Comparison of ENCODE assay signal across 1 cellular context in the genomic region with DNA sequence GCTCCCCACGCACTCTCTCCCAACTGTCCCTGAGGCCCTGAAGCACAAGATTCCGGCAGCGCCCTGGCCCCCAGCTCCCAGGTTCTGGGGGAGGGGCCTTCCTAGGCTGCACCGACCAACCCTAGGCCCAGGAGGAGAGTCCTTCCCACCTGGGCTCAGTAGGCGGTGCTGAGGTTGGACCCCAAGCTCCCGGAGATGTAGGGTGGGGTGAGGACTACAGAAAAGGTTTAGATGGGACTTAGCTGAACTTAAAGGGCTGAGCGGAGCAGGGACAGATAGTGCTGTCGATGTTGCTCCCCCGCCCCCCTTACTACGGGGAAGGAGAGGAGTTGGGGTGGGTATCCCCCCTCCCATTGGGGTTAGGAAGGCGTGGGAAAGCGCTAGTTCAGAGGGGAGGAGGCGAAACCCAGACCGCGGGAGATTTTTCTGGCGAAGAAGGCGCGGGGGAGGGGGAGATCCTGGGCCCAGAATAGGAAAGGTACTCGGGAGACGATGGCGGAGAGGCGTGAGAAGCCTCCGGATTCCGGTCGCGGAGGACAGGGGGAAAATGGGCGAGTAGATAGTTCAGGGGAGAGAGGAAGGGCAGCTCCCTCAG.
TF ChIP-seq lines count a peak whose summit lies in the region.

No MANE protein-coding gene starts in this region.

TF ChIP-seq in K562, 482 proteins besides CTCF, POLR2A, EP300 and RAD21 (continued from another document and continues in another):
- TF ChIP-seq, protein P1, sequence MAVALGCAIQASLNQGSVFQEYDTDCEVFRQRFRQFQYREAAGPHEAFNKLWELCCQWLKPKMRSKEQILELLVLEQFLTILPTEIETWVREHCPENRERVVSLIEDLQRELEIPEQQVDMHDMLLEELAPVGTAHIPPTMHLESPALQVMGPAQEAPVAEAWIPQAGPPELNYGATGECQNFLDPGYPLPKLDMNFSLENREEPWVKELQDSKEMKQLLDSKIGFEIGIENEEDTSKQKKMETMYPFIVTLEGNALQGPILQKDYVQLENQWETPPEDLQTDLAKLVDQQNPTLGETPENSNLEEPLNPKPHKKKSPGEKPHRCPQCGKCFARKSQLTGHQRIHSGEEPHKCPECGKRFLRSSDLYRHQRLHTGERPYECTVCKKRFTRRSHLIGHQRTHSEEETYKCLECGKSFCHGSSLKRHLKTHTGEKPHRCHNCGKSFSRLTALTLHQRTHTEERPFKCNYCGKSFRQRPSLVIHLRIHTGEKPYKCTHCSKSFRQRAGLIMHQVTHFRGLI (CRISPR knock-in tag; IDR thresholded peaks at IDR 0.05) = no peak
- no peak for TF ChIP-seq EZH2 (IDR thresholded peaks at IDR 0.05; ENCODE audit: borderline replicate concordance, low read depth, low read length)
- TF ChIP-seq, protein P2, sequence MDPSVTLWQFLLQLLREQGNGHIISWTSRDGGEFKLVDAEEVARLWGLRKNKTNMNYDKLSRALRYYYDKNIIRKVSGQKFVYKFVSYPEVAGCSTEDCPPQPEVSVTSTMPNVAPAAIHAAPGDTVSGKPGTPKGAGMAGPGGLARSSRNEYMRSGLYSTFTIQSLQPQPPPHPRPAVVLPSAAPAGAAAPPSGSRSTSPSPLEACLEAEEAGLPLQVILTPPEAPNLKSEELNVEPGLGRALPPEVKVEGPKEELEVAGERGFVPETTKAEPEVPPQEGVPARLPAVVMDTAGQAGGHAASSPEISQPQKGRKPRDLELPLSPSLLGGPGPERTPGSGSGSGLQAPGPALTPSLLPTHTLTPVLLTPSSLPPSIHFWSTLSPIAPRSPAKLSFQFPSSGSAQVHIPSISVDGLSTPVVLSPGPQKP (CRISPR knock-in tag; IDR thresholded peaks at IDR 0.05) = no peak
- no peak for TF ChIP-seq FOXJ2 (tag; IDR thresholded peaks at IDR 0.05)
- TF ChIP-seq HIVEP1 (CRISPR knock-in tag; IDR thresholded peaks at IDR 0.05) = no peak
- TF ChIP-seq PHTF2 (CRISPR knock-in tag; IDR thresholded peaks at IDR 0.05) = no peak
- TF ChIP-seq ZNF212 (CRISPR knock-in tag; IDR thresholded peaks at IDR 0.05) = no peak
- TF ChIP-seq, protein P3, sequence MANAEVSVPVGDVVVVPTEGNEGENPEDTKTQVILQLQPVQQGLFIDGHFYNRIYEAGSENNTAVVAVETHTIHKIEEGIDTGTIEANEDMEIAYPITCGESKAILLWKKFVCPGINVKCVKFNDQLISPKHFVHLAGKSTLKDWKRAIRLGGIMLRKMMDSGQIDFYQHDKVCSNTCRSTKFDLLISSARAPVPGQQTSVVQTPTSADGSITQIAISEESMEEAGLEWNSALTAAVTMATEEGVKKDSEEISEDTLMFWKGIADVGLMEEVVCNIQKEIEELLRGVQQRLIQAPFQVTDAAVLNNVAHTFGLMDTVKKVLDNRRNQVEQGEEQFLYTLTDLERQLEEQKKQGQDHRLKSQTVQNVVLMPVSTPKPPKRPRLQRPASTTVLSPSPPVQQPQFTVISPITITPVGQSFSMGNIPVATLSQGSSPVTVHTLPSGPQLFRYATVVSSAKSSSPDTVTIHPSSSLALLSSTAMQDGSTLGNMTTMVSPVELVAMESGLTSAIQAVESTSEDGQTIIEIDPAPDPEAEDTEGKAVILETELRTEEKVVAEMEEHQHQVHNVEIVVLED (CRISPR knock-in tag; IDR thresholded peaks at IDR 0.05) = no peak
- TF ChIP-seq SMAD3 (CRISPR knock-in tag; conservative IDR thresholded peaks at IDR 0.05) = no peak
- TF ChIP-seq SMARCA5 (IDR thresholded peaks at IDR 0.05) = no peak
- TF ChIP-seq, protein P4, sequence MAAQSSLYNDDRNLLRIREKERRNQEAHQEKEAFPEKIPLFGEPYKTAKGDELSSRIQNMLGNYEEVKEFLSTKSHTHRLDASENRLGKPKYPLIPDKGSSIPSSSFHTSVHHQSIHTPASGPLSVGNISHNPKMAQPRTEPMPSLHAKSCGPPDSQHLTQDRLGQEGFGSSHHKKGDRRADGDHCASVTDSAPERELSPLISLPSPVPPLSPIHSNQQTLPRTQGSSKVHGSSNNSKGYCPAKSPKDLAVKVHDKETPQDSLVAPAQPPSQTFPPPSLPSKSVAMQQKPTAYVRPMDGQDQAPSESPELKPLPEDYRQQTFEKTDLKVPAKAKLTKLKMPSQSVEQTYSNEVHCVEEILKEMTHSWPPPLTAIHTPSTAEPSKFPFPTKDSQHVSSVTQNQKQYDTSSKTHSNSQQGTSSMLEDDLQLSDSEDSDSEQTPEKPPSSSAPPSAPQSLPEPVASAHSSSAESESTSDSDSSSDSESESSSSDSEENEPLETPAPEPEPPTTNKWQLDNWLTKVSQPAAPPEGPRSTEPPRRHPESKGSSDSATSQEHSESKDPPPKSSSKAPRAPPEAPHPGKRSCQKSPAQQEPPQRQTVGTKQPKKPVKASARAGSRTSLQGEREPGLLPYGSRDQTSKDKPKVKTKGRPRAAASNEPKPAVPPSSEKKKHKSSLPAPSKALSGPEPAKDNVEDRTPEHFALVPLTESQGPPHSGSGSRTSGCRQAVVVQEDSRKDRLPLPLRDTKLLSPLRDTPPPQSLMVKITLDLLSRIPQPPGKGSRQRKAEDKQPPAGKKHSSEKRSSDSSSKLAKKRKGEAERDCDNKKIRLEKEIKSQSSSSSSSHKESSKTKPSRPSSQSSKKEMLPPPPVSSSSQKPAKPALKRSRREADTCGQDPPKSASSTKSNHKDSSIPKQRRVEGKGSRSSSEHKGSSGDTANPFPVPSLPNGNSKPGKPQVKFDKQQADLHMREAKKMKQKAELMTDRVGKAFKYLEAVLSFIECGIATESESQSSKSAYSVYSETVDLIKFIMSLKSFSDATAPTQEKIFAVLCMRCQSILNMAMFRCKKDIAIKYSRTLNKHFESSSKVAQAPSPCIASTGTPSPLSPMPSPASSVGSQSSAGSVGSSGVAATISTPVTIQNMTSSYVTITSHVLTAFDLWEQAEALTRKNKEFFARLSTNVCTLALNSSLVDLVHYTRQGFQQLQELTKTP (IDR thresholded peaks at IDR 0.05; ENCODE audit: low read depth in 1 of 2, partially characterized antibody in 2 of 2) = no peak
- TF ChIP-seq, protein P5, sequence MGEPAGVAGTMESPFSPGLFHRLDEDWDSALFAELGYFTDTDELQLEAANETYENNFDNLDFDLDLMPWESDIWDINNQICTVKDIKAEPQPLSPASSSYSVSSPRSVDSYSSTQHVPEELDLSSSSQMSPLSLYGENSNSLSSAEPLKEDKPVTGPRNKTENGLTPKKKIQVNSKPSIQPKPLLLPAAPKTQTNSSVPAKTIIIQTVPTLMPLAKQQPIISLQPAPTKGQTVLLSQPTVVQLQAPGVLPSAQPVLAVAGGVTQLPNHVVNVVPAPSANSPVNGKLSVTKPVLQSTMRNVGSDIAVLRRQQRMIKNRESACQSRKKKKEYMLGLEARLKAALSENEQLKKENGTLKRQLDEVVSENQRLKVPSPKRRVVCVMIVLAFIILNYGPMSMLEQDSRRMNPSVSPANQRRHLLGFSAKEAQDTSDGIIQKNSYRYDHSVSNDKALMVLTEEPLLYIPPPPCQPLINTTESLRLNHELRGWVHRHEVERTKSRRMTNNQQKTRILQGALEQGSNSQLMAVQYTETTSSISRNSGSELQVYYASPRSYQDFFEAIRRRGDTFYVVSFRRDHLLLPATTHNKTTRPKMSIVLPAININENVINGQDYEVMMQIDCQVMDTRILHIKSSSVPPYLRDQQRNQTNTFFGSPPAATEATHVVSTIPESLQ (CRISPR knock-in tag; IDR thresholded peaks at IDR 0.05) = no peak
- TF ChIP-seq TEAD1 (CRISPR knock-in tag; IDR thresholded peaks at IDR 0.05) = no peak
- 0 out of 2 replicates have a peak, but pooled peaks have one; percentile 78 for TF ChIP-seq HDGF (IDR thresholded peaks at IDR 0.05)
- 0 out of 2 replicates have a peak, but pooled peaks have one; percentile 40 for TF ChIP-seq ELF4 (CRISPR knock-in tag; IDR thresholded peaks at IDR 0.05)
- TF ChIP-seq, protein P6, sequence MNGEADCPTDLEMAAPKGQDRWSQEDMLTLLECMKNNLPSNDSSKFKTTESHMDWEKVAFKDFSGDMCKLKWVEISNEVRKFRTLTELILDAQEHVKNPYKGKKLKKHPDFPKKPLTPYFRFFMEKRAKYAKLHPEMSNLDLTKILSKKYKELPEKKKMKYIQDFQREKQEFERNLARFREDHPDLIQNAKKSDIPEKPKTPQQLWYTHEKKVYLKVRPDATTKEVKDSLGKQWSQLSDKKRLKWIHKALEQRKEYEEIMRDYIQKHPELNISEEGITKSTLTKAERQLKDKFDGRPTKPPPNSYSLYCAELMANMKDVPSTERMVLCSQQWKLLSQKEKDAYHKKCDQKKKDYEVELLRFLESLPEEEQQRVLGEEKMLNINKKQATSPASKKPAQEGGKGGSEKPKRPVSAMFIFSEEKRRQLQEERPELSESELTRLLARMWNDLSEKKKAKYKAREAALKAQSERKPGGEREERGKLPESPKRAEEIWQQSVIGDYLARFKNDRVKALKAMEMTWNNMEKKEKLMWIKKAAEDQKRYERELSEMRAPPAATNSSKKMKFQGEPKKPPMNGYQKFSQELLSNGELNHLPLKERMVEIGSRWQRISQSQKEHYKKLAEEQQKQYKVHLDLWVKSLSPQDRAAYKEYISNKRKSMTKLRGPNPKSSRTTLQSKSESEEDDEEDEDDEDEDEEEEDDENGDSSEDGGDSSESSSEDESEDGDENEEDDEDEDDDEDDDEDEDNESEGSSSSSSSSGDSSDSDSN (IDR thresholded peaks at IDR 0.05; ENCODE audit: borderline replicate concordance in 1 of 2, low read depth in 2 of 2, low read length in 2 of 2) = 0 out of 4 replicates have a peak, but pooled peaks of 1 of the 2 experiments have one; percentile 50
- TF ChIP-seq, protein P7, sequence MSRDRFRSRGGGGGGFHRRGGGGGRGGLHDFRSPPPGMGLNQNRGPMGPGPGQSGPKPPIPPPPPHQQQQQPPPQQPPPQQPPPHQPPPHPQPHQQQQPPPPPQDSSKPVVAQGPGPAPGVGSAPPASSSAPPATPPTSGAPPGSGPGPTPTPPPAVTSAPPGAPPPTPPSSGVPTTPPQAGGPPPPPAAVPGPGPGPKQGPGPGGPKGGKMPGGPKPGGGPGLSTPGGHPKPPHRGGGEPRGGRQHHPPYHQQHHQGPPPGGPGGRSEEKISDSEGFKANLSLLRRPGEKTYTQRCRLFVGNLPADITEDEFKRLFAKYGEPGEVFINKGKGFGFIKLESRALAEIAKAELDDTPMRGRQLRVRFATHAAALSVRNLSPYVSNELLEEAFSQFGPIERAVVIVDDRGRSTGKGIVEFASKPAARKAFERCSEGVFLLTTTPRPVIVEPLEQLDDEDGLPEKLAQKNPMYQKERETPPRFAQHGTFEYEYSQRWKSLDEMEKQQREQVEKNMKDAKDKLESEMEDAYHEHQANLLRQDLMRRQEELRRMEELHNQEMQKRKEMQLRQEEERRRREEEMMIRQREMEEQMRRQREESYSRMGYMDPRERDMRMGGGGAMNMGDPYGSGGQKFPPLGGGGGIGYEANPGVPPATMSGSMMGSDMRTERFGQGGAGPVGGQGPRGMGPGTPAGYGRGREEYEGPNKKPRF (IDR thresholded peaks at IDR 0.05; ENCODE audit: low read depth, low read length) = no peak
- 0 out of 2 replicates have a peak, but pooled peaks have one; percentile 10 for TF ChIP-seq TOE1 (IDR thresholded peaks at IDR 0.05; ENCODE audit: borderline replicate concordance)
- no peak for TF ChIP-seq TOE1 (CRISPR knock-in tag; IDR thresholded peaks at IDR 0.05; ENCODE audit: borderline replicate concordance, low read depth)
- TF ChIP-seq ZBTB7A (IDR thresholded peaks at IDR 0.05; ENCODE audit: borderline replicate concordance, control insufficient read depth, low read depth, low read length) = peak; percentile 62; the same call in 1 of the 2 replicates
- TF ChIP-seq TFAM (CRISPR knock-in tag; conservative IDR thresholded peaks at IDR 0.05) = no peak
- no peak for TF ChIP-seq XRCC5 (IDR thresholded peaks at IDR 0.05; ENCODE audit: low read depth, low read length)
- no peak for TF ChIP-seq CEBPG (CRISPR knock-in tag; IDR thresholded peaks at IDR 0.05)
- no peak for TF ChIP-seq CEBPG (tag; conservative IDR thresholded peaks at IDR 0.05 in 1 of 2, IDR thresholded peaks at IDR 0.05 in 1 of 2)
- 0 out of 2 replicates have a peak, but pooled peaks have one; percentile 21 for TF ChIP-seq ZNF583 (CRISPR knock-in tag; IDR thresholded peaks at IDR 0.05)
